In the genomic region with DNA sequence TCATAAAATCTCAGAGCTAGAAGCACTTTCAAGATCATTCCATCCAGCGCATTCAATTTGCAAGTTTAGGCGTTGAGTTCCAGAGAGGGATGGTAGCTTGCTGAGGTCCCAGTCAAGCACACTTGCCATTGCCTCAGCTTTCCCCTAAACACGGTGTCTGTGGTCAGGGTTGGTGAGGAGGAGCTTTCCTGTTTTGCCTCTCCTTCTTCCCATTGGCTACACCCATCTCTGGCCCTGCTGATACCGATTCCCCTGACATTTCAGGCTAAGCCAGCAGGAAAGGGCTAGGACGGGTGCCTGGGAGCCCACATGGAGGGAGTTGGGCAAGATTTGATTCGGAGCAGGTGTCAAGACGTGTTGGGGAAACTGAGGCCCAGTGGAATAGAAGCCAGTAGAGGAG, we compare ENCODE assay signal across 19 cellular contexts. TPM values are rescaled to one million over a fixed set of nuclear protein-coding genes. Genes with fewer than 3 reads are reported as not detected.
A peak's percentile ranks its signal among the peaks of the same experiment; 100 is the strongest.
DNase-seq lines count a peak whose midpoint lies in the region; ATAC-seq and TF ChIP-seq lines count a peak whose summit lies in the region.
"Had no signal": no experiment of that assay in that cellular context is flagged by ENCODE, and none has a peak within 500 bp of the region (broad histone marks: within the 10 kb centered on the region; RNA-seq: fewer than 3 reads in every experiment).

No MANE protein-coding gene starts in this region.

- intact Hi-C loops in right cardiac atrium (cut with DNase I): no loop called here

- no peaks in the 10 kb centered on the region for H3F3A ChIP-seq in SK-N-SH (replicated peaks; ENCODE audit: insufficient read depth)

- no peaks in the 10 kb centered on the region for H4K20me1 ChIP-seq in SK-N-SH (ENCODE audit: insufficient read depth)

- peaks cover 5% of the 10 kb centered on the region for H3K4me1 ChIP-seq in right cardiac atrium (ENCODE audit: control insufficient read depth, insufficient read depth, low read length)
- peaks cover 0 to 9% of the 10 kb centered on the region in 2 donors for H3K4me1 ChIP-seq in right atrium auricular region
- H3K4me1 ChIP-seq in iPS-18a (ENCODE audit: control insufficient read depth, low read depth, low read length): peaks cover 7% of the 10 kb centered on the region
- peaks cover 0 to 22% of the 10 kb centered on the region in 2 experiments; a peak in 1 of 4 replicates for H3K4me1 ChIP-seq in SK-N-SH (ENCODE audit: control insufficient read depth in 1 of 2, insufficient read depth in 2 of 2, low read depth in 1 of 2, low read length in 1 of 2)
- H3K4me1 ChIP-seq: SJCRH30 had no signal

- H3K9ac ChIP-seq in iPS-18a (ENCODE audit: low read length): no peak overlapping the region
- H3K9ac ChIP-seq in SK-N-SH: no peak overlapping the region

- no peak overlapping the region for H3K4me2 ChIP-seq in SK-N-SH

- 61% methylated on average over 7 of the region's 7 CpGs for WGBS in right cardiac atrium
- 89% methylated on average over 7 of the region's 7 CpGs for WGBS in SK-N-SH (ENCODE audit: low lambda C conversion rate)

- H3K9me2 ChIP-seq in SK-N-SH: no peaks in the 10 kb centered on the region

- no peak for TF ChIP-seq RAD21 in SK-N-SH (IDR thresholded peaks at IDR 0.05; ENCODE audit: low read length)

- H2AFZ ChIP-seq in SK-N-SH (ENCODE audit: low read depth): no peak overlapping the region

- H3K9me3 ChIP-seq in right cardiac atrium (ENCODE audit: control insufficient read depth, low read length): no peaks in the 10 kb centered on the region
- H3K9me3 ChIP-seq in right atrium auricular region: no peaks in the 10 kb centered on the region
- H3K9me3 ChIP-seq in iPS-18a (ENCODE audit: control insufficient read depth, low read depth, low read length): no peaks in the 10 kb centered on the region
- no peaks in the 10 kb centered on the region for H3K9me3 ChIP-seq in SK-N-SH
- H3K9me3 ChIP-seq: SJCRH30 had no signal

- TF ChIP-seq CTCF in right atrium auricular region (IDR thresholded peaks at IDR 0.05): no peak
- TF ChIP-seq CTCF in SK-N-SH (IDR thresholded peaks at IDR 0.05): no peak

- DNase-seq in right cardiac atrium: no peak
- DNase-seq in right atrium auricular region (ENCODE audit: low spot score): no peak
- DNase-seq in UCSD-AML1 (lab: John Stamatoyannopoulos, UW; ENCODE audit: unreplicated experiment): peak; percentile 53
- DNase-seq in SK-N-SH: no peak
- DNase-seq: C1 segment of cervical spinal cord; DND-41; GDM1; Kasumi-1; NCI-H1105 treated with DMSO at 0.1 percent for 48 hours; NK-92 treated with Interleukin-12 subunit alpha and Interleukin-12 subunit beta, amount 100 ng/mL, for 24 hours; SJCRH30 had no signal

- no peak overlapping the region for H3K27ac ChIP-seq in right cardiac atrium (ENCODE audit: low read length)
- no peak overlapping the region for H3K27ac ChIP-seq in right atrium auricular region
- H3K27ac ChIP-seq in iPS-18a (ENCODE audit: low read length): no peak overlapping the region
- H3K27ac ChIP-seq in SK-N-SH (ENCODE audit: low read depth in 2 of 2, low read length in 1 of 2): no peak overlapping the region
- H3K27ac ChIP-seq: RWPE1, SJCRH30 had no signal

- H3K36me3 ChIP-seq in right atrium auricular region (peaks cover 6% of the 10 kb centered on the region), iPS-18a (ENCODE audit: control insufficient read depth, low read depth, low read length) (peaks cover 21% of the 10 kb centered on the region), SK-N-SH (replicated peaks in 1 of 2; ENCODE audit: control insufficient read depth in 1 of 2, insufficient read depth in 2 of 2, low read length in 1 of 2) (peaks cover 0 to 26% of the 10 kb centered on the region in 2 experiments)

- no peaks in the 10 kb centered on the region for H3K79me2 ChIP-seq in SK-N-SH (ENCODE audit: insufficient read depth)

- no peak for TF ChIP-seq EP300 in SK-N-SH (IDR thresholded peaks at IDR 0.05; ENCODE audit: borderline replicate concordance in 1 of 2, low read depth in 1 of 2, low read length in 1 of 2)

- ATAC-seq in right cardiac atrium (peak; percentile 7 to 42), GM18519 (IDR thresholded peaks at IDR 0.05; ENCODE audit: low FRiP score, unreplicated experiment) (no peak), GM19351 (IDR thresholded peaks at IDR 0.05; ENCODE audit: unreplicated experiment) (no peak), HG03457 (IDR thresholded peaks at IDR 0.05; ENCODE audit: unreplicated experiment) (no peak)
- ATAC-seq: GM12878 had no signal

- CTCF ChIA-PET in SK-N-SH (lab: Yijun Ruan, JAX): interaction anchor here (0.9 to 2.4 kb wide), 4 partner anchors 8 to 54 kb away, joined by 4 to 16 read pairs (median 7); a partner anchor contains a TSS

- no peaks in the 10 kb centered on the region for H3K27me3 ChIP-seq in right cardiac atrium (ENCODE audit: control insufficient read depth, insufficient read depth)
- no peaks in the 10 kb centered on the region for H3K27me3 ChIP-seq in right atrium auricular region
- H3K27me3 ChIP-seq in iPS-18a (ENCODE audit: control insufficient read depth, insufficient read depth, low read length): no peaks in the 10 kb centered on the region
- H3K27me3 ChIP-seq in SK-N-SH (ENCODE audit: insufficient read depth): no peaks in the 10 kb centered on the region
- H3K27me3 ChIP-seq: SJCRH30 had no signal

- H3K4me3 ChIP-seq in right cardiac atrium (ENCODE audit: low read length) (no peak overlapping the region), right atrium auricular region (no peak overlapping the region), iPS-18a (ENCODE audit: low read length) (peak overlapping the region; percentile 41), SK-N-SH (ENCODE audit: low read depth in 2 of 2, low read length in 1 of 2) (no peak overlapping the region)
- H3K4me3 ChIP-seq: GM12878, SJCRH30 had no signal

- POLR2A ChIA-PET in SK-N-SH (lab: Yijun Ruan, JAX): no interaction called here

TF ChIP-seq in SK-N-SH, 30 proteins besides CTCF, POLR2A, EP300 and RAD21:
- TF ChIP-seq TAF1 (IDR thresholded peaks at IDR 0.05; ENCODE audit: borderline replicate concordance, low read depth, low read length): no peak

RNA-seq across cellular contexts. Expression of a gene that starts 9.1 kb away (rescaled TPM):
- total RNA-seq in right cardiac atrium (10 to 100 TPM; 15.7 to 40.0 (median 31.0) TPM), right atrium auricular region (10 to 100 TPM; 12.5 to 13.4 TPM)
- polyA plus RNA-seq in right cardiac atrium (25.8 TPM), SK-N-SH (2012; rRNA removed) (24.9 and 25.3 TPM in 2 replicates)
- polyA plus RNA-seq in SK-N-SH (2012; cell fraction: cytosol; rRNA removed): 4.8 and 5.9 TPM in 2 replicates
- 152 and 250 TPM in 2 replicates for polyA plus RNA-seq in SK-N-SH (2012; cell fraction: nucleus; rRNA removed)
- total RNA-seq: A172 had no signal

RNA-seq across cellular contexts. Expression of a gene that starts 21.7 kb away (rescaled TPM):
- total RNA-seq in right cardiac atrium (10 to 100 TPM in 2 of 4 donors, 1 to 10 TPM in 2; 9.3 to 12.0 (median 10.5) TPM), right atrium auricular region (10 to 100 TPM in 1 of 2 donors, 1 to 10 TPM in 1; 6.0 to 10.1 TPM)
- polyA plus RNA-seq in right cardiac atrium (5.1 TPM), SK-N-SH (2012; rRNA removed) (4.7 and 4.8 TPM in 2 replicates)
- polyA plus RNA-seq in SK-N-SH (2012; cell fraction: cytosol; rRNA removed): 1.7 and 2.7 TPM in 2 replicates
- polyA plus RNA-seq in SK-N-SH (2012; cell fraction: nucleus; rRNA removed): 6.6 and 8.6 TPM in 2 replicates

RNA-seq across cellular contexts. Expression of a gene that starts 37.3 kb away (rescaled TPM):
- total RNA-seq in right cardiac atrium: 1 to 10 TPM; 2.9 to 7.0 (median 6.4) TPM
- 3.8 TPM for polyA plus RNA-seq in right cardiac atrium
- total RNA-seq in right atrium auricular region: 1 to 10 TPM; 1.9 to 3.8 TPM
- not detected in 2 replicates for polyA plus RNA-seq in SK-N-SH (2012; rRNA removed)
- polyA plus RNA-seq in SK-N-SH (2012; cell fraction: cytosol; rRNA removed): not detected in 2 replicates
- polyA plus RNA-seq in SK-N-SH (2012; cell fraction: nucleus; rRNA removed): not detected in 2 replicates
- total RNA-seq: A172, H4, SJCRH30 had no signal

RNA-seq across cellular contexts. Expression of a gene that starts 42.3 kb away (rescaled TPM):
- total RNA-seq in right cardiac atrium (10 to 100 TPM; 24.1 to 45.3 (median 32.8) TPM), right atrium auricular region (10 to 100 TPM; 17.1 to 25.5 TPM)
- polyA plus RNA-seq in right cardiac atrium (33.4 TPM), SK-N-SH (2012; rRNA removed) (0.03 and 0.08 TPM in 2 replicates)
- polyA plus RNA-seq in SK-N-SH (2012; cell fraction: cytosol; rRNA removed): 0.07 TPM in 1 of 2 replicates, not detected in the other
- polyA plus RNA-seq in SK-N-SH (2012; cell fraction: nucleus; rRNA removed): 0.39 and 0.62 TPM in 2 replicates
- total RNA-seq: A172, H4, SJCRH30 had no signal

RNA-seq across cellular contexts. Expression of a gene that starts 52.3 kb away (rescaled TPM):
- 1 to 10 TPM; 1.6 to 3.1 (median 2.7) TPM for total RNA-seq in right cardiac atrium
- polyA plus RNA-seq in right cardiac atrium: 1.3 TPM
- 1 to 10 TPM in 1 of 2 donors, under 1 TPM in 1; 0.48 to 1.4 TPM for total RNA-seq in right atrium auricular region
- 1.8 TPM in 2 replicates for polyA plus RNA-seq in SK-N-SH (2012; rRNA removed)
- 0.92 and 0.93 TPM in 2 replicates for polyA plus RNA-seq in SK-N-SH (2012; cell fraction: cytosol; rRNA removed)
- polyA plus RNA-seq in SK-N-SH (2012; cell fraction: nucleus; rRNA removed): 12.6 and 14.2 TPM in 2 replicates
- total RNA-seq: A172 had no signal

Comparison
In these comparisons a context has a peak if more than half of its experiments do, and no peak if none do; other contexts are left out.
1. ATAC-seq: peak in right cardiac atrium (2 of 2); none in GM18519 (single experiment), GM19351 (single experiment) and HG03457 (single experiment).